In the genomic region with DNA sequence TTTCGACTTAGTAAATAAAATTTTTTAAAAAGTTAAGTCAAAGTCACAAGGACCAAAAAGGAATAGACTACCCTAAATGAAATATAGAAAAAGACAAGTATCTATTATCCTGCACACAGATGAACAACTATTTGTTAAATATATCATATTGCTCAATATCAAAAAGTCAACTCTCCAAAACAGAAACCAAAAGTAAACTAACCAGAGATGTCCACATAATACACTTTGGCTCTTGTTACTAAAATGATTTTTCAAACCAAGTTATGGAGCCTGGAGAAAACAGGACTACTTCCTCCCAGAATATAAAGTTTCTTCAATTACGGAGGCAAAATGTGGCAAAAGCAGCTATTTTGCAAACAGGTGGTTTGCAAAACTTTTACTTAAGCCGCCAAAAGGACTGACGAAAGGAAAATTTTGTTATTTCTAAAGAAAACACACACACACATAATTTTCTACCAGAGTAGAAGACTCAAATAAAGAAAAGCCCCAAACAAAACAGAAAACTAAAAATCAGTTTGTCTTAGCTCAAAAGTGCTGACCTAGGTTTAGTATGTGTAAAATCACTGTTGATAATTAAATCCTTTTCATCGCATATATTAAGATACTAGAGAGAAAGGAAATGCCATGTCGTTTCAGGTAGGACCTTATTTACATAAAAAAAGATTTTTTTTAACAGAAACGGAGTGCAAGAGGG, we compare ENCODE assay signal across 8 cellular contexts. TPM values are rescaled to one million over a fixed set of nuclear protein-coding genes. Genes with fewer than 3 reads are reported as not detected.
DNase-seq lines count a peak whose midpoint lies in the region; ATAC-seq and TF ChIP-seq lines count a peak whose summit lies in the region.

No MANE protein-coding gene starts in this region.

- peaks cover 29% of the 10 kb centered on the region for H3K4me1 ChIP-seq in OCI-LY1 (ENCODE audit: insufficient read depth, low read length, severe bottlenecking)
- no peaks in the 10 kb centered on the region for H3K4me1 ChIP-seq in endocrine pancreas (ENCODE audit: control insufficient read depth, insufficient read depth, low read length)
- H3K4me1 ChIP-seq in ovary (ENCODE audit: insufficient read depth): peaks cover 3% of the 10 kb centered on the region

- H3K4me3 ChIP-seq in GM12875 (ENCODE audit: low read depth, low read length) (peak overlapping the region; percentile 69), OCI-LY1 (ENCODE audit: low read depth, low read length, poor library complexity, severe bottlenecking) (peak overlapping the region; percentile 81), endocrine pancreas (ENCODE audit: control insufficient read depth, insufficient read depth, low read length) (peak overlapping the region; percentile 70), ovary (peak overlapping the region; percentile 92)

- H3K79me2 ChIP-seq in OCI-LY1 (ENCODE audit: insufficient read depth, low read length): 0 out of 2 replicates have a peak, but pooled peaks cover 4% of the 10 kb centered on the region

- H3K36me3 ChIP-seq in OCI-LY1 (ENCODE audit: insufficient read depth, low read length) (no peaks in the 10 kb centered on the region), endocrine pancreas (ENCODE audit: control insufficient read depth, insufficient read depth, low read length) (no peaks in the 10 kb centered on the region), ovary (no peaks in the 10 kb centered on the region)

- intact Hi-C loops in ovary (cut with DNase I): no loop called here

- no peak for ATAC-seq in omental fat pad (ENCODE audit: low FRiP score)
- ATAC-seq in HG02798 (IDR thresholded peaks at IDR 0.05; ENCODE audit: poor library complexity, unreplicated experiment): no peak
- ATAC-seq in GM18511 (IDR thresholded peaks at IDR 0.05; ENCODE audit: unreplicated experiment): no peak

- peak overlapping the region; percentile 39; the same call in 1 of the 2 replicates for H2AFZ ChIP-seq in OCI-LY1 (ENCODE audit: low read length)

- TF ChIP-seq CTCF in GM12875 (IDR thresholded peaks at IDR 0.05; ENCODE audit: borderline replicate concordance, insufficient read depth, low read depth, low read length): no peak
- TF ChIP-seq CTCF in OCI-LY1 (IDR thresholded peaks at IDR 0.05; ENCODE audit: low read length): no peak
- no peak for TF ChIP-seq CTCF in ovary (IDR thresholded peaks at IDR 0.05)
- no peak for TF ChIP-seq CTCF in omental fat pad (IDR thresholded peaks at IDR 0.05)

- H3K27me3 ChIP-seq in OCI-LY1 (ENCODE audit: insufficient read depth, low read length) (no peaks in the 10 kb centered on the region), endocrine pancreas (ENCODE audit: control insufficient read depth, insufficient read depth, low read length) (peaks cover 2% of the 10 kb centered on the region), ovary (no peaks in the 10 kb centered on the region)

- no peak for TF ChIP-seq POLR2A in ovary (IDR thresholded peaks at IDR 0.05)

- H4K20me1 ChIP-seq in OCI-LY1 (ENCODE audit: insufficient read depth, low read length): no peaks in the 10 kb centered on the region

- H3K9me2 ChIP-seq in OCI-LY1 (ENCODE audit: low read depth, low read length): no peaks in the 10 kb centered on the region

- DNase-seq in ovary (no peak), omental fat pad (ENCODE audit: low spot score) (no peak), NCI-H146 treated with DMSO at 0.1 percent for 48 hours (lab: John Stamatoyannopoulos, UW; ENCODE audit: unreplicated experiment) (no peak)

- no peaks in the 10 kb centered on the region for H3K9me3 ChIP-seq in OCI-LY1 (ENCODE audit: low read length)
- no peaks in the 10 kb centered on the region for H3K9me3 ChIP-seq in endocrine pancreas (ENCODE audit: control insufficient read depth, low read length)
- no peaks in the 10 kb centered on the region for H3K9me3 ChIP-seq in ovary

- 9 to 10% (median 9%) methylated on average over 7 of the region's 7 CpGs for WGBS in ovary, 3 donors

- peak overlapping the region; percentile 85 for H3K4me2 ChIP-seq in OCI-LY1 (ENCODE audit: low read length)

- H3K9ac ChIP-seq in OCI-LY1 (ENCODE audit: low read length) (peak overlapping the region; percentile 81), endocrine pancreas (ENCODE audit: control insufficient read depth, insufficient read depth, low read length) (no peak overlapping the region)

- peak overlapping the region; percentile 59 for H3K27ac ChIP-seq in OCI-LY1 (ENCODE audit: low read depth, low read length, poor library complexity, severe bottlenecking)
- no peak overlapping the region for H3K27ac ChIP-seq in ovary

- no peaks in the 10 kb centered on the region for H3F3A ChIP-seq in OCI-LY1 (ENCODE audit: insufficient read depth, low read length)

- no peak for TF ChIP-seq EP300 in ovary (IDR thresholded peaks at IDR 0.05)

RNA-seq across cellular contexts. Expression of gene DPYD, which starts 1.1 kb away (rescaled TPM):
- total RNA-seq in ovary (10 to 100 TPM; 31.7 to 45.9 (median 39.3) TPM), omental fat pad (10 to 100 TPM; 52.5 to 86.4 (median 60.3) TPM)
- polyA plus RNA-seq in ovary: 10 to 100 TPM; 17.2 to 23.9 TPM
